1 cellular context compared by ENCODE assay signal in genomic region chr1:160743266-160743665, GRCh38.
TF ChIP-seq lines count a peak whose summit lies in the region.

No MANE protein-coding gene starts in this region.

TF ChIP-seq in GM12878, 131 proteins besides CTCF, POLR2A, EP300 and RAD21:
- no peak for TF ChIP-seq FOS (IDR thresholded peaks at IDR 0.05; ENCODE audit: borderline replicate concordance, extremely low read depth, insufficient read length)
- TF ChIP-seq SUZ12 (IDR thresholded peaks at IDR 0.05; ENCODE audit: unreplicated experiment): no peak
- TF ChIP-seq TARDBP (IDR thresholded peaks at IDR 0.05; ENCODE audit: borderline replicate concordance): no peak
- TF ChIP-seq USF2 (IDR thresholded peaks at IDR 0.05; ENCODE audit: borderline replicate concordance, low read depth, low read length): peak; percentile 55
- TF ChIP-seq NR2C2 (IDR thresholded peaks at IDR 0.05; ENCODE audit: borderline replicate concordance, control insufficient read depth, insufficient read length, low read depth): no peak
- TF ChIP-seq USF1 (IDR thresholded peaks at IDR 0.05; ENCODE audit: borderline replicate concordance, extremely low read length, insufficient read depth, low read depth, low read length): peak; percentile 44
- TF ChIP-seq ZNF687 (IDR thresholded peaks at IDR 0.05): peak; percentile 95
- no peak for TF ChIP-seq IRF4 (IDR thresholded peaks at IDR 0.05; ENCODE audit: low read depth, low read length)
- no peak for TF ChIP-seq SKIL (IDR thresholded peaks at IDR 0.05; ENCODE audit: low read depth, poor library complexity, severe bottlenecking)
- peak; percentile 81; the same call in 1 of the 2 replicates for TF ChIP-seq HDGF (IDR thresholded peaks at IDR 0.05)
- TF ChIP-seq SPI1 (IDR thresholded peaks at IDR 0.05; ENCODE audit: borderline replicate concordance, insufficient read depth, low read depth, low read length): 0 out of 2 replicates have a peak, but pooled peaks have one; percentile 40
- TF ChIP-seq ZZZ3 (IDR thresholded peaks at IDR 0.05; ENCODE audit: control insufficient read depth, insufficient read length, low read depth): no peak
- TF ChIP-seq CBX5 (IDR thresholded peaks at IDR 0.05; ENCODE audit: low read depth): no peak
- no peak for TF ChIP-seq MTA3 (IDR thresholded peaks at IDR 0.05; ENCODE audit: borderline replicate concordance, low read length)
- TF ChIP-seq, protein P1, sequence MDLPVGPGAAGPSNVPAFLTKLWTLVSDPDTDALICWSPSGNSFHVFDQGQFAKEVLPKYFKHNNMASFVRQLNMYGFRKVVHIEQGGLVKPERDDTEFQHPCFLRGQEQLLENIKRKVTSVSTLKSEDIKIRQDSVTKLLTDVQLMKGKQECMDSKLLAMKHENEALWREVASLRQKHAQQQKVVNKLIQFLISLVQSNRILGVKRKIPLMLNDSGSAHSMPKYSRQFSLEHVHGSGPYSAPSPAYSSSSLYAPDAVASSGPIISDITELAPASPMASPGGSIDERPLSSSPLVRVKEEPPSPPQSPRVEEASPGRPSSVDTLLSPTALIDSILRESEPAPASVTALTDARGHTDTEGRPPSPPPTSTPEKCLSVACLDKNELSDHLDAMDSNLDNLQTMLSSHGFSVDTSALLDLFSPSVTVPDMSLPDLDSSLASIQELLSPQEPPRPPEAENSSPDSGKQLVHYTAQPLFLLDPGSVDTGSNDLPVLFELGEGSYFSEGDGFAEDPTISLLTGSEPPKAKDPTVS (IDR thresholded peaks at IDR 0.05; ENCODE audit: low read depth, low read length): no peak
- TF ChIP-seq, protein P2, sequence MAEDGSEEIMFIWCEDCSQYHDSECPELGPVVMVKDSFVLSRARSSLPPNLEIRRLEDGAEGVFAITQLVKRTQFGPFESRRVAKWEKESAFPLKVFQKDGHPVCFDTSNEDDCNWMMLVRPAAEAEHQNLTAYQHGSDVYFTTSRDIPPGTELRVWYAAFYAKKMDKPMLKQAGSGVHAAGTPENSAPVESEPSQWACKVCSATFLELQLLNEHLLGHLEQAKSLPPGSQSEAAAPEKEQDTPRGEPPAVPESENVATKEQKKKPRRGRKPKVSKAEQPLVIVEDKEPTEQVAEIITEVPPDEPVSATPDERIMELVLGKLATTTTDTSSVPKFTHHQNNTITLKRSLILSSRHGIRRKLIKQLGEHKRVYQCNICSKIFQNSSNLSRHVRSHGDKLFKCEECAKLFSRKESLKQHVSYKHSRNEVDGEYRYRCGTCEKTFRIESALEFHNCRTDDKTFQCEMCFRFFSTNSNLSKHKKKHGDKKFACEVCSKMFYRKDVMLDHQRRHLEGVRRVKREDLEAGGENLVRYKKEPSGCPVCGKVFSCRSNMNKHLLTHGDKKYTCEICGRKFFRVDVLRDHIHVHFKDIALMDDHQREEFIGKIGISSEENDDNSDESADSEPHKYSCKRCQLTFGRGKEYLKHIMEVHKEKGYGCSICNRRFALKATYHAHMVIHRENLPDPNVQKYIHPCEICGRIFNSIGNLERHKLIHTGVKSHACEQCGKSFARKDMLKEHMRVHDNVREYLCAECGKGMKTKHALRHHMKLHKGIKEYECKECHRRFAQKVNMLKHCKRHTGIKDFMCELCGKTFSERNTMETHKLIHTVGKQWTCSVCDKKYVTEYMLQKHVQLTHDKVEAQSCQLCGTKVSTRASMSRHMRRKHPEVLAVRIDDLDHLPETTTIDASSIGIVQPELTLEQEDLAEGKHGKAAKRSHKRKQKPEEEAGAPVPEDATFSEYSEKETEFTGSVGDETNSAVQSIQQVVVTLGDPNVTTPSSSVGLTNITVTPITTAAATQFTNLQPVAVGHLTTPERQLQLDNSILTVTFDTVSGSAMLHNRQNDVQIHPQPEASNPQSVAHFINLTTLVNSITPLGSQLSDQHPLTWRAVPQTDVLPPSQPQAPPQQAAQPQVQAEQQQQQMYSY (CRISPR knock-in tag; IDR thresholded peaks at IDR 0.05): 0 out of 2 replicates have a peak, but pooled peaks have one; percentile 14
- no peak for TF ChIP-seq GATAD2B (conservative IDR thresholded peaks at IDR 0.05; ENCODE audit: low read depth)
- TF ChIP-seq HDAC2 (IDR thresholded peaks at IDR 0.05): no peak
- TF ChIP-seq TCF3 (IDR thresholded peaks at IDR 0.05; ENCODE audit: borderline replicate concordance, insufficient read depth, low read depth, low read length): no peak
- no peak for TF ChIP-seq FOXK2 (IDR thresholded peaks at IDR 0.05)
- TF ChIP-seq BACH1 (IDR thresholded peaks at IDR 0.05; ENCODE audit: borderline replicate concordance): peak; percentile 77; the same call in 1 of the 2 replicates
- no peak for TF ChIP-seq DPF2 (IDR thresholded peaks at IDR 0.05)
- TF ChIP-seq RAD51 (IDR thresholded peaks at IDR 0.05): peak; percentile 94
- 0 out of 2 replicates have a peak, but pooled peaks have one; percentile 16 for TF ChIP-seq CHD2 (IDR thresholded peaks at IDR 0.05; ENCODE audit: borderline replicate concordance, low read depth, low read length)
- peak; percentile 16; the same call in 1 of the 3 replicates for TF ChIP-seq POU2F2 (IDR thresholded peaks at IDR 0.05; ENCODE audit: borderline replicate concordance, low read depth, low read length)
- peak; percentile 43 to 61; a peak in 3 of 4 replicates for TF ChIP-seq BHLHE40 (IDR thresholded peaks at IDR 0.05; ENCODE audit: borderline replicate concordance in 1 of 2, low read depth in 2 of 2, low read length in 1 of 2)
- TF ChIP-seq RUNX3 (IDR thresholded peaks at IDR 0.05; ENCODE audit: low read length): no peak
- no peak for TF ChIP-seq SMAD1 (IDR thresholded peaks at IDR 0.05; ENCODE audit: low read depth, partially characterized antibody)
- TF ChIP-seq NFIC (IDR thresholded peaks at IDR 0.05; ENCODE audit: low read depth, low read length): no peak
- TF ChIP-seq LARP7 (IDR thresholded peaks at IDR 0.05): 0 out of 2 replicates have a peak, but pooled peaks have one; percentile 10
- 0 out of 2 replicates have a peak, but pooled peaks have one; percentile 16 for TF ChIP-seq ATF7 (IDR thresholded peaks at IDR 0.05; ENCODE audit: low read depth)
- peak; percentile 56; the same call in 1 of the 2 replicates for TF ChIP-seq NBN (IDR thresholded peaks at IDR 0.05)
- TF ChIP-seq MXI1 (IDR thresholded peaks at IDR 0.05; ENCODE audit: low read depth, low read length): peak; percentile 79
- TF ChIP-seq POLR2AphosphoS2 (IDR thresholded peaks at IDR 0.05; ENCODE audit: low read depth, low read length): 0 out of 2 replicates have a peak, but pooled peaks have one; percentile 58
- TF ChIP-seq POLR2AphosphoS5 (IDR thresholded peaks at IDR 0.05; ENCODE audit: low read length): peak; percentile 74
- TF ChIP-seq, protein P3, sequence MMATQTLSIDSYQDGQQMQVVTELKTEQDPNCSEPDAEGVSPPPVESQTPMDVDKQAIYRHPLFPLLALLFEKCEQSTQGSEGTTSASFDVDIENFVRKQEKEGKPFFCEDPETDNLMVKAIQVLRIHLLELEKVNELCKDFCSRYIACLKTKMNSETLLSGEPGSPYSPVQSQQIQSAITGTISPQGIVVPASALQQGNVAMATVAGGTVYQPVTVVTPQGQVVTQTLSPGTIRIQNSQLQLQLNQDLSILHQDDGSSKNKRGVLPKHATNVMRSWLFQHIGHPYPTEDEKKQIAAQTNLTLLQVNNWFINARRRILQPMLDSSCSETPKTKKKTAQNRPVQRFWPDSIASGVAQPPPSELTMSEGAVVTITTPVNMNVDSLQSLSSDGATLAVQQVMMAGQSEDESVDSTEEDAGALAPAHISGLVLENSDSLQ (IDR thresholded peaks at IDR 0.05): peak; percentile 96
- TF ChIP-seq NRF1 (conservative IDR thresholded peaks at IDR 0.05; ENCODE audit: low read depth, low read length): no peak
- TF ChIP-seq, protein P4, sequence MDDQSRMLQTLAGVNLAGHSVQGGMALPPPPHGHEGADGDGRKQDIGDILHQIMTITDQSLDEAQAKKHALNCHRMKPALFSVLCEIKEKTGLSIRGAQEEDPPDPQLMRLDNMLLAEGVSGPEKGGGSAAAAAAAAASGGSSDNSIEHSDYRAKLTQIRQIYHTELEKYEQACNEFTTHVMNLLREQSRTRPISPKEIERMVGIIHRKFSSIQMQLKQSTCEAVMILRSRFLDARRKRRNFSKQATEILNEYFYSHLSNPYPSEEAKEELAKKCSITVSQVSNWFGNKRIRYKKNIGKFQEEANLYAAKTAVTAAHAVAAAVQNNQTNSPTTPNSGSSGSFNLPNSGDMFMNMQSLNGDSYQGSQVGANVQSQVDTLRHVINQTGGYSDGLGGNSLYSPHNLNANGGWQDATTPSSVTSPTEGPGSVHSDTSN (IDR thresholded peaks at IDR 0.05; ENCODE audit: insufficient replicate concordance, low read depth, low read length): peak; percentile 81
